ENCODE assay signal across 19 cellular contexts in genomic region chr12:32293808-32294419, GRCh38.
"Had no signal": no experiment of that assay in that cellular context is flagged by ENCODE, and none has a peak within 500 bp of the region (broad histone marks: within the 10 kb centered on the region; RNA-seq: fewer than 3 reads in every experiment).

No MANE protein-coding gene starts in this region.

- H3K4me1 Mint-ChIP-seq: activated CD4-positive, alpha-beta T cell treated with anti-CD3 and anti-CD28 coated beads, Interleukin-2, amount 10 ng/mL, durations not matched to agents 24 days and 14 days had no signal

- H3K27me3 ChIP-seq: gastrocnemius medialis, heart right ventricle, pancreas, spleen, upper lobe of left lung had no signal

- H3K9me3 ChIP-seq: gastrocnemius medialis, pancreas, upper lobe of left lung had no signal

- H3K4me3 ChIP-seq: gastrocnemius medialis, heart right ventricle, lung, pancreas, spleen, upper lobe of left lung had no signal

- H3K27me3 Mint-ChIP-seq: activated B cell treated with CpG ODN at 0.5 μM for 24 hours; activated CD4-positive, alpha-beta T cell treated with anti-CD3 and anti-CD28 coated beads, Interleukin-2, amount 10 ng/mL, durations not matched to agents 24 days and 14 days; stimulated activated naive CD8-positive, alpha-beta T cell treated with anti-CD3 and anti-CD28 coated beads, Interleukin-15, Interleukin-2, amounts not matched to agents 100 ng/mL and 50 ng/mL, for 24 hours had no signal

- H3K9me3 Mint-ChIP-seq: activated B cell treated with CpG ODN at 0.5 μM for 24 hours; activated CD4-positive, alpha-beta T cell treated with anti-CD3 and anti-CD28 coated beads, Interleukin-2, amount 10 ng/mL, durations not matched to agents 24 days and 14 days; activated naive CD4-positive, alpha-beta T cell treated with anti-CD3 and anti-CD28 coated beads, Interleukin-2, amount 50 U/mL, for 72 hours; activated T-cell treated with anti-CD3 and anti-CD28 coated beads, Interleukin-2, amount 50 U/mL, for 72 hours; stimulated activated naive CD8-positive, alpha-beta T cell treated with anti-CD3 and anti-CD28 coated beads, Interleukin-15, Interleukin-2, amounts not matched to agents 100 ng/mL and 50 ng/mL, for 24 hours had no signal

- H3K4me3 Mint-ChIP-seq: activated B cell treated with CpG ODN at 0.5 μM for 24 hours; activated CD4-positive, alpha-beta T cell treated with anti-CD3 and anti-CD28 coated beads, Interleukin-2, amount 10 ng/mL, durations not matched to agents 24 days and 14 days; activated T-cell treated with anti-CD3 and anti-CD28 coated beads, Interleukin-2, amount 50 U/mL, for 72 hours; stimulated activated naive CD8-positive, alpha-beta T cell treated with anti-CD3 and anti-CD28 coated beads, Interleukin-15, Interleukin-2, amounts not matched to agents 100 ng/mL and 50 ng/mL, for 24 hours had no signal

- H3K27ac ChIP-seq: epithelial cell of prostate, gastrocnemius medialis, heart right ventricle, pancreas, spleen, upper lobe of left lung had no signal

- H3K36me3 ChIP-seq: gastrocnemius medialis, pancreas had no signal

- DNase-seq: activated B cell treated with CpG ODN at 0.5 μM for 24 hours; activated CD4-positive, alpha-beta T cell treated with anti-CD3 and anti-CD28 coated beads, Interleukin-2, amount 10 ng/mL, durations not matched to agents 24 days and 14 days; activated CD8-positive, alpha-beta memory T cell treated with anti-CD3 and anti-CD28 coated beads, Interleukin-2, amount 50 U/mL, for 48 hours; activated gamma-delta T cell; activated T-cell treated with anti-CD3 and anti-CD28 coated beads, Interleukin-2, amount 50 U/mL, for 72 hours; central memory CD4-positive, alpha-beta T cell; effector memory CD4-positive, alpha-beta T cell; gastrocnemius medialis; heart right ventricle; midbrain; pancreas; spleen; T-helper 2 cell; upper lobe of left lung had no signal

- ATAC-seq: activated naive CD4-positive, alpha-beta T cell treated with anti-CD3 and anti-CD28 coated beads, Interleukin-2, amount 50 U/mL, for 72 hours; activated T-cell treated with anti-CD3 and anti-CD28 coated beads, Interleukin-2, amount 50 U/mL, for 72 hours; gastrocnemius medialis; heart right ventricle; pancreas; sciatic nerve had no signal

- H3K4me1 ChIP-seq: gastrocnemius medialis, pancreas, upper lobe of left lung had no signal

- H3K36me3 Mint-ChIP-seq: activated naive CD4-positive, alpha-beta T cell treated with anti-CD3 and anti-CD28 coated beads, Interleukin-2, amount 50 U/mL, for 72 hours had no signal

- H3K27ac Mint-ChIP-seq: activated B cell treated with CpG ODN at 0.5 μM for 24 hours; activated CD4-positive, alpha-beta T cell treated with anti-CD3 and anti-CD28 coated beads, Interleukin-2, amount 10 ng/mL, durations not matched to agents 24 days and 14 days; activated naive CD4-positive, alpha-beta T cell treated with anti-CD3 and anti-CD28 coated beads, Interleukin-2, amount 50 U/mL, for 72 hours; activated T-cell treated with anti-CD3 and anti-CD28 coated beads, Interleukin-2, amount 50 U/mL, for 72 hours; stimulated activated naive CD8-positive, alpha-beta T cell treated with anti-CD3 and anti-CD28 coated beads, Interleukin-15, Interleukin-2, amounts not matched to agents 100 ng/mL and 50 ng/mL, for 24 hours had no signal
